27 cellular contexts compared by ENCODE assay signal in the genomic region with DNA sequence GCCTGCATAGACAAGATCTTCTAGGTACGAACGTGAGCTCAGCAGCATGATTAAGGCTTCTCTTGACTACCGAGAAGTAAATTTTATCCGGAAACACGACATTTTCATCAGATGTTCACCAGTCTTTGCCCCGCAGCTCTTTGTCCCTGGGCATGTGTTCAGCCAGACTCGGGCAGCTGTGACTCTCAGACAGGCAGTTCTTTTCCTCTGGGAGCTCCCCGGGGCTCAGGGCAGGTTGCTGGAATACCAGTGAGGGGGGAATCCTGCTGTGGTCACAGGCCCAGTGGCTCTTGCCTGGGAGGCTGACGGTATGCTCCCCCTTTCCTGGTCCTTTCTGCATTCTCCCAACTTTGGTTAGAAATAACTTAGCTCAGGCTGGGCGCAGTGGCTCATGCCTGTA.
"Had no signal": no experiment of that assay in that cellular context is flagged by ENCODE, and none has a peak within 500 bp of the region (broad histone marks: within the 10 kb centered on the region; RNA-seq: fewer than 3 reads in every experiment).

No MANE protein-coding gene starts in this region.

- H3K27ac ChIP-seq: breast epithelium, VCaP had no signal

- H3K4me3 Mint-ChIP-seq: activated CD4-positive, alpha-beta T cell treated with anti-CD3 and anti-CD28 coated beads for 36 hours; activated CD8-positive, alpha-beta T cell treated with anti-CD3 and anti-CD28 coated beads, Interleukin-2, amount 10 ng/mL, durations not matched to agents 7 days and 5 days; activated naive CD4-positive, alpha-beta T cell treated with anti-CD3 and anti-CD28 coated beads, Interleukin-2, amount 50 U/mL, for 24 hours had no signal

- H3K27me3 Mint-ChIP-seq: activated naive CD4-positive, alpha-beta T cell treated with anti-CD3 and anti-CD28 coated beads, Interleukin-2, amount 50 U/mL, for 24 hours had no signal

- H3K4me1 ChIP-seq: breast epithelium had no signal

- H3K27ac Mint-ChIP-seq: activated CD4-positive, alpha-beta T cell treated with anti-CD3 and anti-CD28 coated beads for 36 hours; activated CD8-positive, alpha-beta T cell treated with anti-CD3 and anti-CD28 coated beads, Interleukin-2, amount 10 ng/mL, durations not matched to agents 7 days and 5 days; activated naive CD4-positive, alpha-beta T cell treated with anti-CD3 and anti-CD28 coated beads, Interleukin-2, amount 50 U/mL, for 24 hours had no signal

- H3K4me3 ChIP-seq: breast epithelium had no signal

- H3K9me3 ChIP-seq: breast epithelium, SK-N-SH had no signal

- H3K36me3 ChIP-seq: breast epithelium had no signal

- H3K27me3 ChIP-seq: breast epithelium had no signal

- H3K9ac ChIP-seq: SK-N-SH had no signal

- DNase-seq: activated CD4-positive, alpha-beta T cell treated with anti-CD3 and anti-CD28 coated beads for 36 hours; activated CD4-positive, alpha-beta T cell treated with anti-CD3 and anti-CD28 coated beads, Interleukin-2, amount 50 U/mL, for 4 hours; activated CD8-positive, alpha-beta memory T cell treated with anti-CD3 and anti-CD28 coated beads, Interleukin-2, amount 50 U/mL, for 48 hours; activated CD8-positive, alpha-beta T cell treated with anti-CD3 and anti-CD28 coated beads, Interleukin-2, amount 10 ng/mL, durations not matched to agents 7 days and 5 days; activated effector memory CD4-positive, alpha-beta T cell treated with Interleukin-2 at 50 U/mL for 16 hours; activated naive CD4-positive, alpha-beta T cell; activated T-cell treated with anti-CD3 and anti-CD28 coated beads, Interleukin-2, amount 50 U/mL, for 1 hour; aorta; caudate nucleus; MM.1S; NCI-H1105; NCI-H1436; NCI-H187 treated with DMSO at 0.1 percent for 48 hours; NCI-H2171; NCI-H345; NCI-H510A; NCI-H526 treated with DMSO at 0.1 percent for 48 hours; NK-92 treated with Interleukin-12 subunit alpha and Interleukin-12 subunit beta, amount 100 ng/mL, for 24 hours; OCI-M1; RPMI8226; SK-N-SH; T-helper 1 cell had no signal

- H3K9me2 ChIP-seq: SK-N-SH had no signal

- H3K4me2 ChIP-seq: SK-N-SH had no signal

- H3K36me3 Mint-ChIP-seq: activated naive CD4-positive, alpha-beta T cell treated with anti-CD3 and anti-CD28 coated beads, Interleukin-2, amount 50 U/mL, for 24 hours had no signal

- H3K9me3 Mint-ChIP-seq: activated naive CD4-positive, alpha-beta T cell treated with anti-CD3 and anti-CD28 coated beads, Interleukin-2, amount 50 U/mL, for 24 hours had no signal

- ATAC-seq: activated CD4-positive, alpha-beta T cell treated with anti-CD3 and anti-CD28 coated beads for 36 hours; activated CD8-positive, alpha-beta T cell treated with anti-CD3 and anti-CD28 coated beads, Interleukin-2, amount 10 ng/mL, durations not matched to agents 7 days and 5 days; Panc1; Right ventricle myocardium inferior had no signal
